In genomic region chr16:86634290-86634689, GRCh38 we compare ENCODE assay signal across 2 cellular contexts.
TF ChIP-seq lines count a peak whose summit lies in the region.

No MANE protein-coding gene starts in this region.

TF ChIP-seq in GM23338, 12 proteins besides CTCF, POLR2A, EP300 and RAD21:
- TF ChIP-seq STAT1 (IDR thresholded peaks at IDR 0.05; ENCODE audit: unreplicated experiment) (no peak), CREB1 (CRISPR knock-in tag; IDR thresholded peaks at IDR 0.05; ENCODE audit: low read depth) (no peak), ZNF114 (CRISPR knock-in tag; IDR thresholded peaks at IDR 0.05) (no peak), EZH2 (IDR thresholded peaks at IDR 0.05; ENCODE audit: low read depth, unreplicated experiment) (no peak), POLR2AphosphoS5 (IDR thresholded peaks at IDR 0.05; ENCODE audit: low read depth) (no peak), JUNB (IDR thresholded peaks at IDR 0.05; ENCODE audit: unreplicated experiment) (no peak), NANOG (IDR thresholded peaks at IDR 0.05; ENCODE audit: borderline replicate concordance) (no peak), EZH2phosphoT487 (IDR thresholded peaks at IDR 0.05; ENCODE audit: unreplicated experiment) (no peak), ZNF331 (CRISPR knock-in tag; IDR thresholded peaks at IDR 0.05; ENCODE audit: low read depth) (no peak), ETS1 (IDR thresholded peaks at IDR 0.05) (no peak)
- TF ChIP-seq, protein P1, sequence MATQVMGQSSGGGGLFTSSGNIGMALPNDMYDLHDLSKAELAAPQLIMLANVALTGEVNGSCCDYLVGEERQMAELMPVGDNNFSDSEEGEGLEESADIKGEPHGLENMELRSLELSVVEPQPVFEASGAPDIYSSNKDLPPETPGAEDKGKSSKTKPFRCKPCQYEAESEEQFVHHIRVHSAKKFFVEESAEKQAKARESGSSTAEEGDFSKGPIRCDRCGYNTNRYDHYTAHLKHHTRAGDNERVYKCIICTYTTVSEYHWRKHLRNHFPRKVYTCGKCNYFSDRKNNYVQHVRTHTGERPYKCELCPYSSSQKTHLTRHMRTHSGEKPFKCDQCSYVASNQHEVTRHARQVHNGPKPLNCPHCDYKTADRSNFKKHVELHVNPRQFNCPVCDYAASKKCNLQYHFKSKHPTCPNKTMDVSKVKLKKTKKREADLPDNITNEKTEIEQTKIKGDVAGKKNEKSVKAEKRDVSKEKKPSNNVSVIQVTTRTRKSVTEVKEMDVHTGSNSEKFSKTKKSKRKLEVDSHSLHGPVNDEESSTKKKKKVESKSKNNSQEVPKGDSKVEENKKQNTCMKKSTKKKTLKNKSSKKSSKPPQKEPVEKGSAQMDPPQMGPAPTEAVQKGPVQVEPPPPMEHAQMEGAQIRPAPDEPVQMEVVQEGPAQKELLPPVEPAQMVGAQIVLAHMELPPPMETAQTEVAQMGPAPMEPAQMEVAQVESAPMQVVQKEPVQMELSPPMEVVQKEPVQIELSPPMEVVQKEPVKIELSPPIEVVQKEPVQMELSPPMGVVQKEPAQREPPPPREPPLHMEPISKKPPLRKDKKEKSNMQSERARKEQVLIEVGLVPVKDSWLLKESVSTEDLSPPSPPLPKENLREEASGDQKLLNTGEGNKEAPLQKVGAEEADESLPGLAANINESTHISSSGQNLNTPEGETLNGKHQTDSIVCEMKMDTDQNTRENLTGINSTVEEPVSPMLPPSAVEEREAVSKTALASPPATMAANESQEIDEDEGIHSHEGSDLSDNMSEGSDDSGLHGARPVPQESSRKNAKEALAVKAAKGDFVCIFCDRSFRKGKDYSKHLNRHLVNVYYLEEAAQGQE (IDR thresholded peaks at IDR 0.05; ENCODE audit: unreplicated experiment) = no peak
- TF ChIP-seq, protein P2, sequence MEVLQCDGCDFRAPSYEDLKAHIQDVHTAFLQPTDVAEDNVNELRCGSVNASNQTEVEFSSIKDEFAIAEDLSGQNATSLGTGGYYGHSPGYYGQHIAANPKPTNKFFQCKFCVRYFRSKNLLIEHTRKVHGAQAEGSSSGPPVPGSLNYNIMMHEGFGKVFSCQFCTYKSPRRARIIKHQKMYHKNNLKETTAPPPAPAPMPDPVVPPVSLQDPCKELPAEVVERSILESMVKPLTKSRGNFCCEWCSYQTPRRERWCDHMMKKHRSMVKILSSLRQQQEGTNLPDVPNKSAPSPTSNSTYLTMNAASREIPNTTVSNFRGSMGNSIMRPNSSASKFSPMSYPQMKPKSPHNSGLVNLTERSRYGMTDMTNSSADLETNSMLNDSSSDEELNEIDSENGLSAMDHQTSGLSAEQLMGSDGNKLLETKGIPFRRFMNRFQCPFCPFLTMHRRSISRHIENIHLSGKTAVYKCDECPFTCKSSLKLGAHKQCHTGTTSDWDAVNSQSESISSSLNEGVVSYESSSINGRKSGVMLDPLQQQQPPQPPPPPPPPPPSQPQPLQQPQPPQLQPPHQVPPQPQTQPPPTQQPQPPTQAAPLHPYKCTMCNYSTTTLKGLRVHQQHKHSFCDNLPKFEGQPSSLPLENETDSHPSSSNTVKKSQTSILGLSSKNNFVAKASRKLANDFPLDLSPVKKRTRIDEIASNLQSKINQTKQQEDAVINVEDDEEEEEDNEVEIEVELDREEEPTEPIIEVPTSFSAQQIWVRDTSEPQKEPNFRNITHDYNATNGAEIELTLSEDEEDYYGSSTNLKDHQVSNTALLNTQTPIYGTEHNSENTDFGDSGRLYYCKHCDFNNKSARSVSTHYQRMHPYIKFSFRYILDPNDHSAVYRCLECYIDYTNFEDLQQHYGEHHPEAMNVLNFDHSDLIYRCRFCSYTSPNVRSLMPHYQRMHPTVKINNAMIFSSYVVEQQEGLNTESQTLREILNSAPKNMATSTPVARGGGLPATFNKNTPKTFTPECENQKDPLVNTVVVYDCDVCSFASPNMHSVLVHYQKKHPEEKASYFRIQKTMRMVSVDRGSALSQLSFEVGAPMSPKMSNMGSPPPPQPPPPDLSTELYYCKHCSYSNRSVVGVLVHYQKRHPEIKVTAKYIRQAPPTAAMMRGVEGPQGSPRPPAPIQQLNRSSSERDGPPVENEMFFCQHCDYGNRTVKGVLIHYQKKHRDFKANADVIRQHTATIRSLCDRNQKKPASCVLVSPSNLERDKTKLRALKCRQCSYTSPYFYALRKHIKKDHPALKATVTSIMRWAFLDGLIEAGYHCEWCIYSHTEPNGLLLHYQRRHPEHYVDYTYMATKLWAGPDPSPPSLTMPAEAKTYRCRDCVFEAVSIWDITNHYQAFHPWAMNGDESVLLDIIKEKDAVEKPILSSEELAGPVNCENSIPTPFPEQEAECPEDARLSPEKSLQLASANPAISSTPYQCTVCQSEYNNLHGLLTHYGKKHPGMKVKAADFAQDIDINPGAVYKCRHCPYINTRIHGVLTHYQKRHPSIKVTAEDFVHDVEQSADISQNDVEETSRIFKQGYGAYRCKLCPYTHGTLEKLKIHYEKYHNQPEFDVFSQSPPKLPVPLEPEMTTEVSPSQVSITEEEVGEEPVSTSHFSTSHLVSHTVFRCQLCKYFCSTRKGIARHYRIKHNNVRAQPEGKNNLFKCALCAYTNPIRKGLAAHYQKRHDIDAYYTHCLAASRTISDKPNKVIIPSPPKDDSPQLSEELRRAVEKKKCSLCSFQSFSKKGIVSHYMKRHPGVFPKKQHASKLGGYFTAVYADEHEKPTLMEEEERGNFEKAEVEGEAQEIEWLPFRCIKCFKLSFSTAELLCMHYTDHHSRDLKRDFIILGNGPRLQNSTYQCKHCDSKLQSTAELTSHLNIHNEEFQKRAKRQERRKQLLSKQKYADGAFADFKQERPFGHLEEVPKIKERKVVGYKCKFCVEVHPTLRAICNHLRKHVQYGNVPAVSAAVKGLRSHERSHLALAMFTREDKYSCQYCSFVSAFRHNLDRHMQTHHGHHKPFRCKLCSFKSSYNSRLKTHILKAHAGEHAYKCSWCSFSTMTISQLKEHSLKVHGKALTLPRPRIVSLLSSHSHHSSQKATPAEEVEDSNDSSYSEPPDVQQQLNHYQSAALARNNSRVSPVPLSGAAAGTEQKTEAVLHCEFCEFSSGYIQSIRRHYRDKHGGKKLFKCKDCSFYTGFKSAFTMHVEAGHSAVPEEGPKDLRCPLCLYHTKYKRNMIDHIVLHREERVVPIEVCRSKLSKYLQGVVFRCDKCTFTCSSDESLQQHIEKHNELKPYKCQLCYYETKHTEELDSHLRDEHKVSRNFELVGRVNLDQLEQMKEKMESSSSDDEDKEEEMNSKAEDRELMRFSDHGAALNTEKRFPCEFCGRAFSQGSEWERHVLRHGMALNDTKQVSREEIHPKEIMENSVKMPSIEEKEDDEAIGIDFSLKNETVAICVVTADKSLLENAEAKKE (CRISPR knock-in tag; IDR thresholded peaks at IDR 0.05) = no peak
TF ChIP-seq in GM23338: peak in this region for 0.

TF ChIP-seq in H1, 55 proteins besides CTCF, POLR2A, EP300 and RAD21:
- TF ChIP-seq YY1 (IDR thresholded peaks at IDR 0.05; ENCODE audit: low read depth, low read length) (no peak), HDAC6 (IDR thresholded peaks at IDR 0.05; ENCODE audit: low read depth, low read length) (no peak), BACH1 (IDR thresholded peaks at IDR 0.05; ENCODE audit: low read length) (no peak), CHD2 (IDR thresholded peaks at IDR 0.05; ENCODE audit: low read length) (no peak), CTBP2 (IDR thresholded peaks at IDR 0.05; ENCODE audit: borderline replicate concordance, insufficient read depth, insufficient read length, low read length) (no peak), SP4 (IDR thresholded peaks at IDR 0.05; ENCODE audit: low read length) (no peak), USF2 (IDR thresholded peaks at IDR 0.05; ENCODE audit: low read length) (peak; percentile 77), TCF12 (IDR thresholded peaks at IDR 0.05; ENCODE audit: low read depth, low read length) (no peak), CBX5 (IDR thresholded peaks at IDR 0.05; ENCODE audit: low read depth, low read length) (no peak), SIX5 (IDR thresholded peaks at IDR 0.05; ENCODE audit: low read depth, low read length) (peak; percentile 59), ASH2L (IDR thresholded peaks at IDR 0.05; ENCODE audit: low read length) (no peak)
